37 cellular contexts compared by ENCODE assay signal in the genomic region with DNA sequence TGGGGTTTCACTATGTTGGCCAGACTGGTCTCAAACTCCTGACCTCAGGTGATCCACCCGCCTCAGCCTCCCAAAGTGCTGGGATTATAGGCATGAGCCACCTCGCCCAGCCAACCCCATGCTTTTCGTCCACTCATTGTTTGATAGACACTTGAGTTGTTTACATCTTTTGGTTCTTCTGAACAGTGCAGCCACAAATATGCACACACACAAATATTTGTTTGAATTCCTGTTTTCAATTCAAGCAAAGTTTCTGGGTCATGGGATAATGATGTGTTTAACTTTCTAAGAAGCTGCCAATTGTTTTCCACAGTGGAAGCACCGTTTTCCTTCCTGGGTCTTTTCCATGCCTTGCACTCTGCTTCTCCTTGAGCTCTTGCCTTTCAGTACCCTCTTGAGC. TPM values are rescaled to one million over a fixed set of nuclear protein-coding genes. Genes with fewer than 3 reads are reported as not detected.
"Had no signal": no experiment of that assay in that cellular context is flagged by ENCODE, and none has a peak within 500 bp of the region (broad histone marks: within the 10 kb centered on the region; RNA-seq: fewer than 3 reads in every experiment).

No MANE protein-coding gene starts in this region.

- H3K9me3 ChIP-seq: mucosa of descending colon, thoracic aorta, vagina had no signal

- H3K36me3 ChIP-seq: left ventricle myocardium inferior, thoracic aorta, vagina had no signal

- H3K27ac ChIP-seq: foreskin keratinocyte, left ventricle myocardium inferior, skin epidermis, thoracic aorta, vagina had no signal

- H3K4me1 Mint-ChIP-seq: activated B cell treated with CpG ODN at 0.5 μM for 24 hours; activated CD4-positive, alpha-beta T cell treated with anti-CD3 and anti-CD28 coated beads for 36 hours; activated naive CD8-positive, alpha-beta T cell treated with anti-CD3 and anti-CD28 coated beads for 36 hours; stimulated activated effector memory CD8-positive, alpha-beta T cell treated with anti-CD3 and anti-CD28 coated beads, Interleukin-12 subunit alpha, Interleukin-12 subunit beta, amount 100 ng/mL, for 72 hours; T-helper 17 cell had no signal

- H3K27me3 ChIP-seq: foreskin keratinocyte, vagina had no signal

- DNase-seq: activated B cell treated with CpG ODN at 0.5 μM for 24 hours; activated CD4-positive, alpha-beta T cell treated with anti-CD3 and anti-CD28 coated beads for 36 hours; activated CD4-positive, alpha-beta T cell treated with anti-CD3 and anti-CD28 coated beads, Interleukin-2, amount 50 U/mL, for 4 hours; activated effector memory CD4-positive, alpha-beta T cell treated with anti-CD3 and anti-CD28 coated beads, Interleukin-2, amount 50 U/mL, for 16 hours; activated naive CD4-positive, alpha-beta T cell treated with anti-CD3 and anti-CD28 coated beads for 36 hours; activated naive CD8-positive, alpha-beta T cell treated with anti-CD3 and anti-CD28 coated beads for 36 hours; activated T-cell treated with anti-CD3 and anti-CD28 coated beads for 4 hours; activated T-cell treated with anti-CD3 and anti-CD28 coated beads, Interleukin-2, amount 50 U/mL, for 72 hours; amniotic stem cell; caudate nucleus; cortex of kidney; effector memory CD8-positive, alpha-beta T cell; erythroblast; foreskin keratinocyte; islet precursor cell; left ventricle myocardium inferior; mucosa of descending colon; posterior cingulate gyrus; stimulated activated CD4-positive, alpha-beta T cell treated with anti-CD3 and anti-CD28 coated beads, Interleukin-12 subunit alpha, Interleukin-12 subunit beta, amount 100 ng/mL, for 4 hours; stimulated activated CD4-positive, alpha-beta T cell treated with anti-CD3 and anti-CD28 coated beads, Interleukin-4, amount 100 ng/mL, for 1 hour; T-helper 17 cell had no signal

- H3K27ac Mint-ChIP-seq: activated B cell treated with CpG ODN at 0.5 μM for 24 hours; activated CD4-positive, alpha-beta T cell treated with anti-CD3 and anti-CD28 coated beads for 36 hours; activated naive CD4-positive, alpha-beta T cell treated with anti-CD3 and anti-CD28 coated beads for 36 hours; activated naive CD8-positive, alpha-beta T cell treated with anti-CD3 and anti-CD28 coated beads for 36 hours; activated T-cell treated with anti-CD3 and anti-CD28 coated beads, Interleukin-2, amount 50 U/mL, for 72 hours; effector memory CD8-positive, alpha-beta T cell; natural killer cell treated with Interleukin-12 subunit alpha and Interleukin-12 subunit beta and Interleukin-15 and Interleukin-18, amount 100 ng/mL, for 72 hours; stimulated activated effector memory CD8-positive, alpha-beta T cell treated with anti-CD3 and anti-CD28 coated beads, Interleukin-12 subunit alpha, Interleukin-12 subunit beta, amount 100 ng/mL, for 72 hours; stimulated activated naive CD8-positive, alpha-beta T cell treated with anti-CD3 and anti-CD28 coated beads, Interleukin-15, Interleukin-2, amounts not matched to agents 100 ng/mL and 50 ng/mL, for 24 hours; T-helper 17 cell; type B pancreatic cell had no signal

- H3K4me3 Mint-ChIP-seq: activated B cell treated with CpG ODN at 0.5 μM for 24 hours; activated CD4-positive, alpha-beta T cell treated with anti-CD3 and anti-CD28 coated beads for 36 hours; activated naive CD4-positive, alpha-beta T cell treated with anti-CD3 and anti-CD28 coated beads for 36 hours; activated naive CD8-positive, alpha-beta T cell treated with anti-CD3 and anti-CD28 coated beads for 36 hours; activated T-cell treated with anti-CD3 and anti-CD28 coated beads, Interleukin-2, amount 50 U/mL, for 72 hours; effector memory CD8-positive, alpha-beta T cell; natural killer cell treated with Interleukin-12 subunit alpha and Interleukin-12 subunit beta and Interleukin-15 and Interleukin-18, amount 100 ng/mL, for 72 hours; stimulated activated effector memory CD8-positive, alpha-beta T cell treated with anti-CD3 and anti-CD28 coated beads, Interleukin-12 subunit alpha, Interleukin-12 subunit beta, amount 100 ng/mL, for 72 hours; stimulated activated naive CD8-positive, alpha-beta T cell treated with anti-CD3 and anti-CD28 coated beads, Interleukin-15, Interleukin-2, amounts not matched to agents 100 ng/mL and 50 ng/mL, for 24 hours; T-helper 17 cell; type B pancreatic cell had no signal

- H3K4me1 ChIP-seq: foreskin keratinocyte, left ventricle myocardium inferior, vagina had no signal

- H3K36me3 Mint-ChIP-seq: activated naive CD8-positive, alpha-beta T cell treated with anti-CD3 and anti-CD28 coated beads for 36 hours; natural killer cell treated with Interleukin-12 subunit alpha and Interleukin-12 subunit beta and Interleukin-15 and Interleukin-18, amount 100 ng/mL, for 72 hours; stimulated activated effector memory CD8-positive, alpha-beta T cell treated with anti-CD3 and anti-CD28 coated beads, Interleukin-12 subunit alpha, Interleukin-12 subunit beta, amount 100 ng/mL, for 72 hours; type B pancreatic cell had no signal

- H3K4me3 ChIP-seq: left ventricle myocardium inferior, lung, mucosa of descending colon, skin epidermis, thoracic aorta, vagina had no signal

- ATAC-seq: activated CD4-positive, alpha-beta T cell treated with anti-CD3 and anti-CD28 coated beads for 36 hours; activated T-cell treated with anti-CD3 and anti-CD28 coated beads, Interleukin-2, amount 50 U/mL, for 72 hours; effector memory CD8-positive, alpha-beta T cell; foreskin keratinocyte; mucosa of descending colon; natural killer cell treated with Interleukin-12 subunit alpha and Interleukin-12 subunit beta and Interleukin-15 and Interleukin-18, amount 100 ng/mL, for 72 hours; sciatic nerve; T-helper 17 cell had no signal

- H3K9me3 Mint-ChIP-seq: activated B cell treated with CpG ODN at 0.5 μM for 24 hours; activated naive CD4-positive, alpha-beta T cell treated with anti-CD3 and anti-CD28 coated beads for 36 hours; activated naive CD8-positive, alpha-beta T cell treated with anti-CD3 and anti-CD28 coated beads for 36 hours; activated T-cell treated with anti-CD3 and anti-CD28 coated beads, Interleukin-2, amount 50 U/mL, for 72 hours; effector memory CD8-positive, alpha-beta T cell; natural killer cell treated with Interleukin-12 subunit alpha and Interleukin-12 subunit beta and Interleukin-15 and Interleukin-18, amount 100 ng/mL, for 72 hours; stimulated activated effector memory CD8-positive, alpha-beta T cell treated with anti-CD3 and anti-CD28 coated beads, Interleukin-12 subunit alpha, Interleukin-12 subunit beta, amount 100 ng/mL, for 72 hours; stimulated activated naive CD8-positive, alpha-beta T cell treated with anti-CD3 and anti-CD28 coated beads, Interleukin-15, Interleukin-2, amounts not matched to agents 100 ng/mL and 50 ng/mL, for 24 hours; type B pancreatic cell had no signal

RNA-seq across cellular contexts. Expression of gene PAEP, which starts 6.8 kb away (rescaled TPM):
- total RNA-seq: activated B cell treated with CpG ODN at 0.5 μM for 24 hours; activated CD4-positive, alpha-beta T cell treated with anti-CD3 and anti-CD28 coated beads for 36 hours; activated naive CD4-positive, alpha-beta T cell treated with anti-CD3 and anti-CD28 coated beads for 36 hours; activated naive CD8-positive, alpha-beta T cell treated with anti-CD3 and anti-CD28 coated beads for 36 hours; activated T-cell treated with anti-CD3 and anti-CD28 coated beads, Interleukin-2, amount 50 U/mL, for 72 hours; chondrocyte; fibroblast of lung; foreskin keratinocyte; left ventricle myocardium inferior; mesenteric fat pad; mucosa of descending colon; myocyte; natural killer cell treated with Interleukin-12 subunit alpha and Interleukin-12 subunit beta and Interleukin-15 and Interleukin-18, amount 100 ng/mL, for 72 hours; omental fat pad; sciatic nerve; subcutaneous adipose tissue; T-helper 17 cell; thoracic aorta; vagina had no signal
- polyA plus RNA-seq: fibroblast of lung, foreskin keratinocyte had no signal

RNA-seq across cellular contexts. Expression of gene OBP2A, which starts 8.8 kb away (rescaled TPM):
- total RNA-seq: activated B cell treated with CpG ODN at 0.5 μM for 24 hours; activated CD4-positive, alpha-beta T cell treated with anti-CD3 and anti-CD28 coated beads for 36 hours; activated naive CD4-positive, alpha-beta T cell treated with anti-CD3 and anti-CD28 coated beads for 36 hours; activated naive CD8-positive, alpha-beta T cell treated with anti-CD3 and anti-CD28 coated beads for 36 hours; activated T-cell treated with anti-CD3 and anti-CD28 coated beads, Interleukin-2, amount 50 U/mL, for 72 hours; astrocyte; fibroblast of lung; foreskin keratinocyte; left ventricle myocardium inferior; lung; mesenteric fat pad; mucosa of descending colon; myocyte; natural killer cell treated with Interleukin-12 subunit alpha and Interleukin-12 subunit beta and Interleukin-15 and Interleukin-18, amount 100 ng/mL, for 72 hours; omental fat pad; sciatic nerve; subcutaneous adipose tissue; T-helper 17 cell; thoracic aorta; vagina had no signal
- polyA plus RNA-seq: fibroblast of lung, foreskin keratinocyte had no signal

RNA-seq across cellular contexts. Expression of gene LCN1, which starts 33.5 kb away (rescaled TPM):
- total RNA-seq: activated B cell treated with CpG ODN at 0.5 μM for 24 hours; activated CD4-positive, alpha-beta T cell treated with anti-CD3 and anti-CD28 coated beads for 36 hours; activated naive CD8-positive, alpha-beta T cell treated with anti-CD3 and anti-CD28 coated beads for 36 hours; activated T-cell treated with anti-CD3 and anti-CD28 coated beads, Interleukin-2, amount 50 U/mL, for 72 hours; astrocyte; fibroblast of lung; foreskin keratinocyte; left ventricle myocardium inferior; lung; mucosa of descending colon; myocyte; natural killer cell treated with Interleukin-12 subunit alpha and Interleukin-12 subunit beta and Interleukin-15 and Interleukin-18, amount 100 ng/mL, for 72 hours; omental fat pad; sciatic nerve; subcutaneous adipose tissue; T-helper 17 cell; thoracic aorta; vagina had no signal
- polyA plus RNA-seq: fibroblast of lung, foreskin keratinocyte, lung had no signal
